In genomic region chr1:216553040-216553439, GRCh38 we compare ENCODE assay signal across 2 cellular contexts.
TF ChIP-seq lines count a peak whose summit lies in the region.

No MANE protein-coding gene starts in this region.

TF ChIP-seq in GM23338, 12 proteins besides CTCF, POLR2A, EP300 and RAD21:
- TF ChIP-seq, protein P1, sequence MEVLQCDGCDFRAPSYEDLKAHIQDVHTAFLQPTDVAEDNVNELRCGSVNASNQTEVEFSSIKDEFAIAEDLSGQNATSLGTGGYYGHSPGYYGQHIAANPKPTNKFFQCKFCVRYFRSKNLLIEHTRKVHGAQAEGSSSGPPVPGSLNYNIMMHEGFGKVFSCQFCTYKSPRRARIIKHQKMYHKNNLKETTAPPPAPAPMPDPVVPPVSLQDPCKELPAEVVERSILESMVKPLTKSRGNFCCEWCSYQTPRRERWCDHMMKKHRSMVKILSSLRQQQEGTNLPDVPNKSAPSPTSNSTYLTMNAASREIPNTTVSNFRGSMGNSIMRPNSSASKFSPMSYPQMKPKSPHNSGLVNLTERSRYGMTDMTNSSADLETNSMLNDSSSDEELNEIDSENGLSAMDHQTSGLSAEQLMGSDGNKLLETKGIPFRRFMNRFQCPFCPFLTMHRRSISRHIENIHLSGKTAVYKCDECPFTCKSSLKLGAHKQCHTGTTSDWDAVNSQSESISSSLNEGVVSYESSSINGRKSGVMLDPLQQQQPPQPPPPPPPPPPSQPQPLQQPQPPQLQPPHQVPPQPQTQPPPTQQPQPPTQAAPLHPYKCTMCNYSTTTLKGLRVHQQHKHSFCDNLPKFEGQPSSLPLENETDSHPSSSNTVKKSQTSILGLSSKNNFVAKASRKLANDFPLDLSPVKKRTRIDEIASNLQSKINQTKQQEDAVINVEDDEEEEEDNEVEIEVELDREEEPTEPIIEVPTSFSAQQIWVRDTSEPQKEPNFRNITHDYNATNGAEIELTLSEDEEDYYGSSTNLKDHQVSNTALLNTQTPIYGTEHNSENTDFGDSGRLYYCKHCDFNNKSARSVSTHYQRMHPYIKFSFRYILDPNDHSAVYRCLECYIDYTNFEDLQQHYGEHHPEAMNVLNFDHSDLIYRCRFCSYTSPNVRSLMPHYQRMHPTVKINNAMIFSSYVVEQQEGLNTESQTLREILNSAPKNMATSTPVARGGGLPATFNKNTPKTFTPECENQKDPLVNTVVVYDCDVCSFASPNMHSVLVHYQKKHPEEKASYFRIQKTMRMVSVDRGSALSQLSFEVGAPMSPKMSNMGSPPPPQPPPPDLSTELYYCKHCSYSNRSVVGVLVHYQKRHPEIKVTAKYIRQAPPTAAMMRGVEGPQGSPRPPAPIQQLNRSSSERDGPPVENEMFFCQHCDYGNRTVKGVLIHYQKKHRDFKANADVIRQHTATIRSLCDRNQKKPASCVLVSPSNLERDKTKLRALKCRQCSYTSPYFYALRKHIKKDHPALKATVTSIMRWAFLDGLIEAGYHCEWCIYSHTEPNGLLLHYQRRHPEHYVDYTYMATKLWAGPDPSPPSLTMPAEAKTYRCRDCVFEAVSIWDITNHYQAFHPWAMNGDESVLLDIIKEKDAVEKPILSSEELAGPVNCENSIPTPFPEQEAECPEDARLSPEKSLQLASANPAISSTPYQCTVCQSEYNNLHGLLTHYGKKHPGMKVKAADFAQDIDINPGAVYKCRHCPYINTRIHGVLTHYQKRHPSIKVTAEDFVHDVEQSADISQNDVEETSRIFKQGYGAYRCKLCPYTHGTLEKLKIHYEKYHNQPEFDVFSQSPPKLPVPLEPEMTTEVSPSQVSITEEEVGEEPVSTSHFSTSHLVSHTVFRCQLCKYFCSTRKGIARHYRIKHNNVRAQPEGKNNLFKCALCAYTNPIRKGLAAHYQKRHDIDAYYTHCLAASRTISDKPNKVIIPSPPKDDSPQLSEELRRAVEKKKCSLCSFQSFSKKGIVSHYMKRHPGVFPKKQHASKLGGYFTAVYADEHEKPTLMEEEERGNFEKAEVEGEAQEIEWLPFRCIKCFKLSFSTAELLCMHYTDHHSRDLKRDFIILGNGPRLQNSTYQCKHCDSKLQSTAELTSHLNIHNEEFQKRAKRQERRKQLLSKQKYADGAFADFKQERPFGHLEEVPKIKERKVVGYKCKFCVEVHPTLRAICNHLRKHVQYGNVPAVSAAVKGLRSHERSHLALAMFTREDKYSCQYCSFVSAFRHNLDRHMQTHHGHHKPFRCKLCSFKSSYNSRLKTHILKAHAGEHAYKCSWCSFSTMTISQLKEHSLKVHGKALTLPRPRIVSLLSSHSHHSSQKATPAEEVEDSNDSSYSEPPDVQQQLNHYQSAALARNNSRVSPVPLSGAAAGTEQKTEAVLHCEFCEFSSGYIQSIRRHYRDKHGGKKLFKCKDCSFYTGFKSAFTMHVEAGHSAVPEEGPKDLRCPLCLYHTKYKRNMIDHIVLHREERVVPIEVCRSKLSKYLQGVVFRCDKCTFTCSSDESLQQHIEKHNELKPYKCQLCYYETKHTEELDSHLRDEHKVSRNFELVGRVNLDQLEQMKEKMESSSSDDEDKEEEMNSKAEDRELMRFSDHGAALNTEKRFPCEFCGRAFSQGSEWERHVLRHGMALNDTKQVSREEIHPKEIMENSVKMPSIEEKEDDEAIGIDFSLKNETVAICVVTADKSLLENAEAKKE (CRISPR knock-in tag; IDR thresholded peaks at IDR 0.05), result no peak
- no peak for TF ChIP-seq NANOG (IDR thresholded peaks at IDR 0.05; ENCODE audit: borderline replicate concordance)
- no peak for TF ChIP-seq ZNF331 (CRISPR knock-in tag; IDR thresholded peaks at IDR 0.05; ENCODE audit: low read depth)
- no peak for TF ChIP-seq REST (IDR thresholded peaks at IDR 0.05; ENCODE audit: unreplicated experiment)
- no peak for TF ChIP-seq ETS1 (IDR thresholded peaks at IDR 0.05)
- no peak for TF ChIP-seq EZH2 (IDR thresholded peaks at IDR 0.05; ENCODE audit: low read depth, unreplicated experiment)
- TF ChIP-seq ZNF114 (CRISPR knock-in tag; IDR thresholded peaks at IDR 0.05), result no peak
- no peak for TF ChIP-seq JUNB (IDR thresholded peaks at IDR 0.05; ENCODE audit: unreplicated experiment)
- TF ChIP-seq CREB1 (CRISPR knock-in tag; IDR thresholded peaks at IDR 0.05; ENCODE audit: low read depth), result no peak
- no peak for TF ChIP-seq EZH2phosphoT487 (IDR thresholded peaks at IDR 0.05; ENCODE audit: unreplicated experiment)
- TF ChIP-seq STAT1 (IDR thresholded peaks at IDR 0.05; ENCODE audit: unreplicated experiment), result no peak
- TF ChIP-seq POLR2AphosphoS5 (IDR thresholded peaks at IDR 0.05; ENCODE audit: low read depth), result no peak

TF ChIP-seq in H1, 55 proteins besides CTCF, POLR2A, EP300 and RAD21:
- TF ChIP-seq JUND (IDR thresholded peaks at IDR 0.05; ENCODE audit: low read length), result no peak
- TF ChIP-seq, protein P2, sequence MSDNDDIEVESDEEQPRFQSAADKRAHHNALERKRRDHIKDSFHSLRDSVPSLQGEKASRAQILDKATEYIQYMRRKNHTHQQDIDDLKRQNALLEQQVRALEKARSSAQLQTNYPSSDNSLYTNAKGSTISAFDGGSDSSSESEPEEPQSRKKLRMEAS (IDR thresholded peaks at IDR 0.05), result peak; percentile 51; the same call in 1 of the 2 replicates
